Comparison of ENCODE assay signal across 28 cellular contexts in genomic region chr3:171358171-171358890, GRCh38.
DNase-seq lines count a peak whose midpoint lies in the region; ATAC-seq, FAIRE-seq and TF ChIP-seq lines count a peak whose summit lies in the region.
"Had no signal": no experiment of that assay in that cellular context is flagged by ENCODE, and none has a peak within 500 bp of the region (broad histone marks: within the 10 kb centered on the region; RNA-seq: fewer than 3 reads in every experiment).

No MANE protein-coding gene starts in this region.

- H3K4me2 ChIP-seq in GM23248 (ENCODE audit: unreplicated experiment) (no peak overlapping the region), GM12878 (ENCODE audit: control insufficient read depth, insufficient read depth) (no peak overlapping the region; the same call in 1 of the 2 replicates)

- H2AFZ ChIP-seq in GM23248: no peak overlapping the region
- no peak overlapping the region for H2AFZ ChIP-seq in GM12878 (ENCODE audit: control insufficient read depth, low read depth, low read length)
- H2AFZ ChIP-seq: parathyroid adenoma had no signal

- in situ Hi-C loops in ACHN (cut with HindIII; ENCODE audit: low pct_ligation_motif_present, low pct_unique_long_range_greater_than_20kb, low sequenced_read_pairs) (no loop called here), GM23248 (cut with MboI) (no loop called here), GM12878 (cut with MboI) (no loop called here)

- FAIRE-seq in GM12878 (lab: Jason Lieb, UNC): no peak
- FAIRE-seq: A549, keratinocyte had no signal

- H3K9me3 ChIP-seq in GM23248 (ENCODE audit: low read depth): no peaks in the 10 kb centered on the region
- H3K9me3 ChIP-seq in GM12878 (replicated peaks; ENCODE audit: control insufficient read depth, insufficient read depth, low read length): peaks cover 2% of the 10 kb centered on the region; the same call in 2 of the 3 replicates
- H3K9me3 ChIP-seq in effector memory CD4-positive, alpha-beta T cell (ENCODE audit: control insufficient read depth, low read length): no peaks in the 10 kb centered on the region
- H3K9me3 ChIP-seq: A549, BE2C, body of pancreas, stomach had no signal

- 77 to 81% methylated on average over 10 of the region's 10 CpGs for whole genome bisulfite sequencing in GM23248 (ENCODE audit: low coverage in 1 of 2, low lambda C conversion rate in 2 of 2, missing lambda C conversion rate in 2 of 2), 2 experiments
- 76% methylated on average over 10 of the region's 10 CpGs for WGBS in GM12878 (ENCODE audit: insufficient coverage, insufficient replicate concordance, low lambda C conversion rate, missing lambda C conversion rate)

- intact Hi-C loops in GM12878 (cut with micrococcal nuclease; ENCODE audit: unreplicated experiment): loop anchor here (10.0 kb wide), 1 partner anchor 446 kb away; no protein-coding TSS in a partner anchor

- no peaks in the 10 kb centered on the region for H3F3A ChIP-seq in GM23248 (ENCODE audit: insufficient read depth)

- TF ChIP-seq POLR2A in GM12878 (IDR thresholded peaks at IDR 0.05; ENCODE audit: low read depth, low read length): no peak

- DNase-seq in ACHN (peak; percentile 47), GM23248 (peak; percentile 49), GM12878 (ENCODE audit: low read depth, low spot score) (no peak), kidney tubule cell (ENCODE audit: low spot score) (peak; percentile 90), hippocampal formation (lab: John Stamatoyannopoulos, UW) (no peak), H7 (no peak)
- no peak for DNase-seq in effector memory CD4-positive, alpha-beta T cell
- DNase-seq: activated CD8-positive, alpha-beta T cell treated with anti-CD3 and anti-CD28 coated beads for 36 hours; activated gamma-delta T cell; activated naive CD8-positive, alpha-beta T cell treated with anti-CD3 and anti-CD28 coated beads, Interleukin-2, amount 50 U/mL, for 24 hours; activated T-cell treated with anti-CD3 and anti-CD28 coated beads for 4 hours; BE2C; body of pancreas; DND-41; hypothalamus; mesendoderm; naive thymus-derived CD4-positive, alpha-beta T cell; NCI-H1092; NCI-H187 treated with DMSO at 0.1 percent for 48 hours; NCI-H2227 treated with DMSO at 0.1 percent for 48 hours; stomach; trophoblast cell had no signal

- no peaks in the 10 kb centered on the region for H3K9me2 ChIP-seq in GM23248 (ENCODE audit: insufficient read depth)

- H3K27ac ChIP-seq in GM23248 (no peak overlapping the region), GM12878 (ENCODE audit: control insufficient read depth, insufficient read depth) (no peak overlapping the region; the same call in none of the 2 replicates)
- no peak overlapping the region for H3K27ac ChIP-seq in effector memory CD4-positive, alpha-beta T cell (ENCODE audit: insufficient read depth, low read length, poor library complexity, severe bottlenecking)
- H3K27ac ChIP-seq: A549, body of pancreas, parathyroid adenoma, stomach had no signal

- ATAC-seq in GM12878 (peak; percentile 84), HG03108 (IDR thresholded peaks at IDR 0.05; ENCODE audit: unreplicated experiment) (no peak)
- ATAC-seq: A549; activated CD8-positive, alpha-beta T cell treated with anti-CD3 and anti-CD28 coated beads for 36 hours; activated naive CD8-positive, alpha-beta T cell treated with anti-CD3 and anti-CD28 coated beads, Interleukin-2, amount 50 U/mL, for 24 hours; body of pancreas; HCT116; sciatic nerve had no signal

- POLR2A ChIA-PET in GM12878 (lab: Charles Lee): interaction anchor here (0.6 to 1.0 kb wide), 5 partner anchors 10 to 185 kb away, joined by 3 to 5 read pairs (median 3); no protein-coding TSS in a partner anchor

- no peak for TF ChIP-seq CTCF in GM12878 (IDR thresholded peaks at IDR 0.05 in 2 of 3, conservative IDR thresholded peaks at IDR 0.05 in 1 of 3; ENCODE audit: control insufficient read depth in 2 of 3, extremely low read depth in 1 of 3, insufficient read depth in 1 of 3, low read depth in 3 of 3, low read length in 3 of 3)

- SMC1A ChIA-PET in GM12878 (lab: Charles Lee; ENCODE audit: uncharacterized antibody, unreplicated experiment): interaction anchor here (0.8 to 3.0 kb wide), 10 partner anchors 9 to 170 kb away, joined by 3 to 24 read pairs (median 3); no protein-coding TSS in a partner anchor

- TF ChIP-seq EP300 in GM12878 (IDR thresholded peaks at IDR 0.05; ENCODE audit: borderline replicate concordance in 1 of 2, control insufficient read depth in 1 of 2, low read depth in 2 of 2, low read length in 2 of 2): no peak

- H3K4me1 ChIP-seq in GM23248 (ENCODE audit: insufficient read depth) (peaks cover 4% of the 10 kb centered on the region; the same call in 1 of the 2 replicates), GM12878 (ENCODE audit: control insufficient read depth, insufficient read depth, low read length) (peaks cover 38% of the 10 kb centered on the region)
- H3K4me1 ChIP-seq in effector memory CD4-positive, alpha-beta T cell (ENCODE audit: control insufficient read depth, insufficient read depth, low read length, poor library complexity, severe bottlenecking): no peaks in the 10 kb centered on the region
- H3K4me1 ChIP-seq: A549, parathyroid adenoma had no signal

- TF ChIP-seq RAD21 in GM12878 (IDR thresholded peaks at IDR 0.05; ENCODE audit: insufficient read depth, low read depth, low read length): no peak

- H3K4me3 ChIP-seq in GM23248: no peak overlapping the region
- H3K4me3 ChIP-seq in GM12878: no peak overlapping the region
- H3K4me3 ChIP-seq in effector memory CD4-positive, alpha-beta T cell (ENCODE audit: insufficient read depth, low read depth, low read length, poor library complexity, severe bottlenecking): no peak overlapping the region
- no peak overlapping the region for H3K4me3 ChIP-seq in H7 (ENCODE audit: insufficient read depth, low read depth, low read length)
- H3K4me3 ChIP-seq: A549, body of pancreas, stomach had no signal

- no peak overlapping the region for H3K9ac ChIP-seq in GM23248
- H3K9ac ChIP-seq in GM12878 (ENCODE audit: control insufficient read depth, insufficient read depth, low read length): no peak overlapping the region
- H3K9ac ChIP-seq: parathyroid adenoma had no signal

- RAD21 ChIA-PET in GM12878 (lab: Charles Lee; ENCODE audit: unreplicated experiment): interaction anchor here (0.9 to 4.2 kb wide), 2 partner anchors 10 to 13 kb away, joined by 3 to 28 read pairs; no protein-coding TSS in a partner anchor

- CTCF ChIA-PET in GM12878 (lab: Yijun Ruan, JAX): interaction anchor here (0.5 to 1.3 kb wide), 4 partner anchors 8 to 119 kb away, joined by 3 to 6 read pairs (median 4); no protein-coding TSS in a partner anchor

- H3K36me3 ChIP-seq in GM23248 (ENCODE audit: low read depth) (no peaks in the 10 kb centered on the region), GM12878 (ENCODE audit: control insufficient read depth in 2 of 2, insufficient read depth in 2 of 2, low read length in 1 of 2) (peaks cover 0 to 15% of the 10 kb centered on the region in 2 experiments; a peak in 1 of 4 replicates), H7 (replicated peaks; ENCODE audit: control insufficient read depth, insufficient read depth, low read length) (no peaks in the 10 kb centered on the region)
- no peaks in the 10 kb centered on the region for H3K36me3 ChIP-seq in effector memory CD4-positive, alpha-beta T cell (ENCODE audit: control insufficient read depth, insufficient read depth, low read length)
- H3K36me3 ChIP-seq: BE2C, stomach had no signal

- H3K79me2 ChIP-seq in GM23248 (ENCODE audit: insufficient read depth) (no peaks in the 10 kb centered on the region), GM12878 (ENCODE audit: control insufficient read depth, insufficient read depth, low read length) (peaks cover 92% of the 10 kb centered on the region)
- H3K79me2 ChIP-seq: parathyroid adenoma had no signal

- BruUV-seq in GM12878 (replicated peaks; lab: Mats Ljungman, UMichigan): no TSS peak

- H4K20me1 ChIP-seq in GM23248 (ENCODE audit: insufficient read depth): no peaks in the 10 kb centered on the region
- no peaks in the 10 kb centered on the region for H4K20me1 ChIP-seq in GM12878 (ENCODE audit: control insufficient read depth, insufficient read depth)

- 0 out of 2 replicates have a peak, but pooled peaks cover 8% of the 10 kb centered on the region for H3K27me3 ChIP-seq in GM23248 (replicated peaks; ENCODE audit: insufficient read depth)
- H3K27me3 ChIP-seq in GM12878 (replicated peaks in 1 of 2; ENCODE audit: control insufficient read depth in 2 of 2, insufficient read depth in 2 of 2, low read length in 1 of 2): no peaks in the 10 kb centered on the region
- H3K27me3 ChIP-seq in effector memory CD4-positive, alpha-beta T cell (replicated peaks; ENCODE audit: control insufficient read depth, insufficient read depth, low read length, poor library complexity, severe bottlenecking): no peaks in the 10 kb centered on the region
- no peaks in the 10 kb centered on the region; the same call in 1 of the 2 replicates for H3K27me3 ChIP-seq in H7 (ENCODE audit: control insufficient read depth, insufficient read depth, low read length)
- H3K27me3 ChIP-seq: BE2C, body of pancreas, stomach had no signal

TF ChIP-seq in GM12878, 131 proteins besides CTCF, POLR2A, EP300 and RAD21 (continues in another document):
- TF ChIP-seq MTA2 (IDR thresholded peaks at IDR 0.05; ENCODE audit: low read depth) (peak; percentile 39; the same call in 1 of the 2 replicates), TCF3 (IDR thresholded peaks at IDR 0.05; ENCODE audit: borderline replicate concordance, insufficient read depth, low read depth, low read length) (no peak), NR2C2 (IDR thresholded peaks at IDR 0.05; ENCODE audit: borderline replicate concordance, control insufficient read depth, insufficient read length, low read depth) (no peak), ATF7 (IDR thresholded peaks at IDR 0.05; ENCODE audit: low read depth) (peak; percentile 17; the same call in 1 of the 2 replicates), MYC (IDR thresholded peaks at IDR 0.05; ENCODE audit: insufficient read depth, insufficient read length, insufficient replicate concordance, low read length, severe bottlenecking) (no peak), MEF2B (IDR thresholded peaks at IDR 0.05; ENCODE audit: partially characterized antibody, poor library complexity, severe bottlenecking) (peak; percentile 41), MYB (IDR thresholded peaks at IDR 0.05; ENCODE audit: borderline replicate concordance, low read depth, low read length) (no peak), TAF1 (IDR thresholded peaks at IDR 0.05; ENCODE audit: borderline replicate concordance, low read depth, low read length) (no peak)
- TF ChIP-seq, protein P1, sequence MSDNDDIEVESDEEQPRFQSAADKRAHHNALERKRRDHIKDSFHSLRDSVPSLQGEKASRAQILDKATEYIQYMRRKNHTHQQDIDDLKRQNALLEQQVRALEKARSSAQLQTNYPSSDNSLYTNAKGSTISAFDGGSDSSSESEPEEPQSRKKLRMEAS (IDR thresholded peaks at IDR 0.05; ENCODE audit: low read depth, low read length): no peak

Comparison
In these comparisons a context has a peak if more than half of its experiments do, and no peak if none do; other contexts are left out.
1. DNase-seq: peak in ACHN (single experiment), GM23248 (single experiment) and kidney tubule cell (single experiment); none in GM12878 (single experiment), hippocampal formation (0 of 2), effector memory CD4-positive, alpha-beta T cell (0 of 3) and H7 (single experiment).